ENCODE assay signal across 3 cellular contexts in the genomic region with DNA sequence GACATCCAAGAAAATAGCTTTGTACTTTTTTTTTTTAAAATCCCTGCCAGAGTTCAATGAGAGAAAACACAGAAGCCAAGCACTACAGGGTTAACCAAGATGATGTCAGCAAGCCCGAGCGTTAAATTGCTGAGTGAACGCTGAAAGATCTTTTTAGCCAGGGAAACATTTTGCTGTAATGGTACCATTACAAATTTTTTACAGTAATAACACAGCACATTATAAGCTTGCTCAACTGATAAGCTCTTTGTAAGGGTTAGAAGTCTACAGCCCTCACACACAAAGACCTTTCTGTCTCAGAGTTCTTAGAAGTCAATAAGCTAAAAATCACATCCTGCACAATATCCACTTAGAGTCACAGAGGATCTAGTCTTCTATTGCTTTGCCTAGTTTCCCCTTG.
TF ChIP-seq lines count a peak whose summit lies in the region.

No MANE protein-coding gene starts in this region.

TF ChIP-seq in SK-N-SH treated with all-trans-retinoic acid at 6 μM for 48 hours, 23 proteins besides CTCF, POLR2A, EP300 and RAD21 (continued from another document):
- TF ChIP-seq ZNF70 (CRISPR knock-in tag; IDR thresholded peaks at IDR 0.05) (no peak), ARNTL (CRISPR knock-in tag; IDR thresholded peaks at IDR 0.05; ENCODE audit: borderline replicate concordance, low read depth) (no peak)

TF ChIP-seq in SK-N-SH, 30 proteins besides CTCF, POLR2A, EP300 and RAD21 (continued from another document):
- TF ChIP-seq, protein P1, sequence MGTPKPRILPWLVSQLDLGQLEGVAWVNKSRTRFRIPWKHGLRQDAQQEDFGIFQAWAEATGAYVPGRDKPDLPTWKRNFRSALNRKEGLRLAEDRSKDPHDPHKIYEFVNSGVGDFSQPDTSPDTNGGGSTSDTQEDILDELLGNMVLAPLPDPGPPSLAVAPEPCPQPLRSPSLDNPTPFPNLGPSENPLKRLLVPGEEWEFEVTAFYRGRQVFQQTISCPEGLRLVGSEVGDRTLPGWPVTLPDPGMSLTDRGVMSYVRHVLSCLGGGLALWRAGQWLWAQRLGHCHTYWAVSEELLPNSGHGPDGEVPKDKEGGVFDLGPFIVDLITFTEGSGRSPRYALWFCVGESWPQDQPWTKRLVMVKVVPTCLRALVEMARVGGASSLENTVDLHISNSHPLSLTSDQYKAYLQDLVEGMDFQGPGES (IDR thresholded peaks at IDR 0.05; ENCODE audit: low read depth, low read length) = no peak
- no peak for TF ChIP-seq EZH2phosphoT487 (IDR thresholded peaks at IDR 0.05; ENCODE audit: borderline replicate concordance, low read depth)
- TF ChIP-seq FOSL2 (IDR thresholded peaks at IDR 0.05; ENCODE audit: borderline replicate concordance, low read depth) = no peak
- TF ChIP-seq, protein P2, sequence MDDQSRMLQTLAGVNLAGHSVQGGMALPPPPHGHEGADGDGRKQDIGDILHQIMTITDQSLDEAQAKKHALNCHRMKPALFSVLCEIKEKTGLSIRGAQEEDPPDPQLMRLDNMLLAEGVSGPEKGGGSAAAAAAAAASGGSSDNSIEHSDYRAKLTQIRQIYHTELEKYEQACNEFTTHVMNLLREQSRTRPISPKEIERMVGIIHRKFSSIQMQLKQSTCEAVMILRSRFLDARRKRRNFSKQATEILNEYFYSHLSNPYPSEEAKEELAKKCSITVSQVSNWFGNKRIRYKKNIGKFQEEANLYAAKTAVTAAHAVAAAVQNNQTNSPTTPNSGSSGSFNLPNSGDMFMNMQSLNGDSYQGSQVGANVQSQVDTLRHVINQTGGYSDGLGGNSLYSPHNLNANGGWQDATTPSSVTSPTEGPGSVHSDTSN (IDR thresholded peaks at IDR 0.05) = no peak
- no peak for TF ChIP-seq MXI1 (IDR thresholded peaks at IDR 0.05; ENCODE audit: low read depth, low read length)
- TF ChIP-seq, protein P3, sequence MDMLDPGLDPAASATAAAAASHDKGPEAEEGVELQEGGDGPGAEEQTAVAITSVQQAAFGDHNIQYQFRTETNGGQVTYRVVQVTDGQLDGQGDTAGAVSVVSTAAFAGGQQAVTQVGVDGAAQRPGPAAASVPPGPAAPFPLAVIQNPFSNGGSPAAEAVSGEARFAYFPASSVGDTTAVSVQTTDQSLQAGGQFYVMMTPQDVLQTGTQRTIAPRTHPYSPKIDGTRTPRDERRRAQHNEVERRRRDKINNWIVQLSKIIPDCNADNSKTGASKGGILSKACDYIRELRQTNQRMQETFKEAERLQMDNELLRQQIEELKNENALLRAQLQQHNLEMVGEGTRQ (IDR thresholded peaks at IDR 0.05; ENCODE audit: borderline replicate concordance, low read depth, low read length) = no peak
- TF ChIP-seq TAF1 (IDR thresholded peaks at IDR 0.05; ENCODE audit: borderline replicate concordance, low read depth, low read length) = no peak
- TF ChIP-seq POLR2AphosphoS5 (IDR thresholded peaks at IDR 0.05; ENCODE audit: low read depth, low read length) = no peak

TF ChIP-seq in WTC11, 78 proteins besides CTCF, POLR2A, EP300 and RAD21 (continued from another document):
- TF ChIP-seq, protein P4, sequence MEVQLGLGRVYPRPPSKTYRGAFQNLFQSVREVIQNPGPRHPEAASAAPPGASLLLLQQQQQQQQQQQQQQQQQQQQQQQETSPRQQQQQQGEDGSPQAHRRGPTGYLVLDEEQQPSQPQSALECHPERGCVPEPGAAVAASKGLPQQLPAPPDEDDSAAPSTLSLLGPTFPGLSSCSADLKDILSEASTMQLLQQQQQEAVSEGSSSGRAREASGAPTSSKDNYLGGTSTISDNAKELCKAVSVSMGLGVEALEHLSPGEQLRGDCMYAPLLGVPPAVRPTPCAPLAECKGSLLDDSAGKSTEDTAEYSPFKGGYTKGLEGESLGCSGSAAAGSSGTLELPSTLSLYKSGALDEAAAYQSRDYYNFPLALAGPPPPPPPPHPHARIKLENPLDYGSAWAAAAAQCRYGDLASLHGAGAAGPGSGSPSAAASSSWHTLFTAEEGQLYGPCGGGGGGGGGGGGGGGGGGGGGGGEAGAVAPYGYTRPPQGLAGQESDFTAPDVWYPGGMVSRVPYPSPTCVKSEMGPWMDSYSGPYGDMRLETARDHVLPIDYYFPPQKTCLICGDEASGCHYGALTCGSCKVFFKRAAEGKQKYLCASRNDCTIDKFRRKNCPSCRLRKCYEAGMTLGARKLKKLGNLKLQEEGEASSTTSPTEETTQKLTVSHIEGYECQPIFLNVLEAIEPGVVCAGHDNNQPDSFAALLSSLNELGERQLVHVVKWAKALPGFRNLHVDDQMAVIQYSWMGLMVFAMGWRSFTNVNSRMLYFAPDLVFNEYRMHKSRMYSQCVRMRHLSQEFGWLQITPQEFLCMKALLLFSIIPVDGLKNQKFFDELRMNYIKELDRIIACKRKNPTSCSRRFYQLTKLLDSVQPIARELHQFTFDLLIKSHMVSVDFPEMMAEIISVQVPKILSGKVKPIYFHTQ (CRISPR knock-in tag; IDR thresholded peaks at IDR 0.05) = no peak
